14 cellular contexts compared by ENCODE assay signal in genomic region chr10:79140083-79140793, GRCh38.
DNase-seq lines count a peak whose midpoint lies in the region; ATAC-seq and TF ChIP-seq lines count a peak whose summit lies in the region.
"Had no signal": no experiment of that assay in that cellular context is flagged by ENCODE, and none has a peak within 500 bp of the region (broad histone marks: within the 10 kb centered on the region; RNA-seq: fewer than 3 reads in every experiment).

No MANE protein-coding gene starts in this region.

- no peak overlapping the region for H3K4me3 ChIP-seq in heart right ventricle
- no peak overlapping the region for H3K4me3 ChIP-seq in urinary bladder (ENCODE audit: low read depth, low read length)
- no peak overlapping the region for H3K4me3 ChIP-seq in mucosa of descending colon

- H3K4me3 Mint-ChIP-seq in chondrocyte (ENCODE audit: unreplicated experiment) (no peak overlapping the region), naive B cell (peak overlapping the region in 3 of 8 donors; percentile 6 to 76 (median 56))
- H3K4me3 Mint-ChIP-seq: activated CD4-positive, alpha-beta memory T cell treated with anti-CD3 and anti-CD28 coated beads for 36 hours; T-helper 17 cell had no signal

- H3K27ac Mint-ChIP-seq in chondrocyte (ENCODE audit: unreplicated experiment) (peak overlapping the region; percentile 98), naive B cell (peak overlapping the region in 2 of 6 donors; percentile 56 to 86)
- H3K27ac Mint-ChIP-seq: activated CD4-positive, alpha-beta memory T cell treated with anti-CD3 and anti-CD28 coated beads for 36 hours; T-helper 17 cell had no signal

- H3K36me3 Mint-ChIP-seq in chondrocyte (ENCODE audit: low read depth) (peaks cover 21% of the 10 kb centered on the region), naive B cell (peaks cover 0 to 8% of the 10 kb centered on the region in 2 donors)
- H3K36me3 Mint-ChIP-seq: activated CD4-positive, alpha-beta memory T cell treated with anti-CD3 and anti-CD28 coated beads for 36 hours had no signal

- intact Hi-C loops in heart right ventricle (cut with DNase I) (loop anchor here in 2 of 10 donors (5.0 kb wide), 2 partner anchors 58 to 68 kb away; no protein-coding TSS in a partner anchor), Right ventricle myocardium superior (cut with DNase I) (no loop called here), mucosa of descending colon (cut with DNase I, micrococcal nuclease) (no loop called here)

- H3K27ac ChIP-seq in heart right ventricle (peak overlapping the region; percentile 73 to 97 (median 92)), urinary bladder (ENCODE audit: low read depth) (peak overlapping the region; percentile 86)

- TF ChIP-seq CTCF in heart right ventricle (IDR thresholded peaks at IDR 0.05), result no peak
- no peak for TF ChIP-seq CTCF in chondrocyte (IDR thresholded peaks at IDR 0.05)
- no peak for TF ChIP-seq CTCF in mucosa of descending colon (IDR thresholded peaks at IDR 0.05)

- H3K4me1 Mint-ChIP-seq in chondrocyte (ENCODE audit: low read depth), result peaks cover 76% of the 10 kb centered on the region
- peaks cover 53 to 56% (median 54%) of the 10 kb centered on the region in 3 donors for H3K4me1 Mint-ChIP-seq in naive B cell

- WGBS in heart right ventricle, 2 donors, result 80 to 89% methylated on average over 7 of the region's 7 CpGs
- WGBS in urinary bladder, result 86% methylated on average over 7 of the region's 7 CpGs

- DNase-seq in heart right ventricle (no peak), Right ventricle myocardium superior (no peak), chondrocyte (ENCODE audit: low spot score) (no peak), naive B cell (no peak), NCI-H226 (no peak), mucosa of descending colon (no peak)
- no peak for DNase-seq in stimulated activated CD8-positive, alpha-beta memory T cell treated with anti-CD3 and anti-CD28 coated beads, Interleukin-4, amount 100 ng/mL, for 48 hours
- DNase-seq: activated CD4-positive, alpha-beta memory T cell treated with anti-CD3 and anti-CD28 coated beads for 36 hours; AML-193; hypothalamus; KG1; small intestine; T-helper 17 cell had no signal

- H3K27me3 Mint-ChIP-seq in chondrocyte (ENCODE audit: low read depth) (no peaks in the 10 kb centered on the region), naive B cell (peaks cover 14 to 44% (median 37%) of the 10 kb centered on the region in 3 donors)
- H3K27me3 Mint-ChIP-seq: activated CD4-positive, alpha-beta memory T cell treated with anti-CD3 and anti-CD28 coated beads for 36 hours; T-helper 17 cell had no signal

- H3K9me3 Mint-ChIP-seq in chondrocyte (ENCODE audit: low read depth) (no peaks in the 10 kb centered on the region), naive B cell (no peaks in the 10 kb centered on the region)
- H3K9me3 Mint-ChIP-seq: activated CD4-positive, alpha-beta memory T cell treated with anti-CD3 and anti-CD28 coated beads for 36 hours had no signal

- ATAC-seq in heart right ventricle, result no peak
- no peak for ATAC-seq in Right ventricle myocardium superior (ENCODE audit: poor library complexity)
- ATAC-seq in naive B cell (ENCODE audit: low read depth in 2 of 2), result peak; percentile 19 to 36
- ATAC-seq in mucosa of descending colon, result no peak
- ATAC-seq: T-helper 17 cell had no signal

- H3K9me3 ChIP-seq in heart right ventricle (no peaks in the 10 kb centered on the region), mucosa of descending colon (no peaks in the 10 kb centered on the region)

- H3K36me3 ChIP-seq in heart right ventricle (peaks cover 0 to 49% (median 19%) of the 10 kb centered on the region in 9 donors), urinary bladder (ENCODE audit: insufficient read depth) (no peaks in the 10 kb centered on the region), mucosa of descending colon (ENCODE audit: low read depth) (no peaks in the 10 kb centered on the region)

- H3K4me1 ChIP-seq in heart right ventricle, result peaks cover 82 to 100% (median 100%) of the 10 kb centered on the region in 9 donors
- peaks cover 2% of the 10 kb centered on the region for H3K4me1 ChIP-seq in urinary bladder (ENCODE audit: insufficient read depth)
- peaks cover 32% of the 10 kb centered on the region for H3K4me1 ChIP-seq in mucosa of descending colon (ENCODE audit: low read depth)

- no peaks in the 10 kb centered on the region for H3K27me3 ChIP-seq in heart right ventricle

Comparison
In these comparisons a context has a peak if more than half of its experiments do, and no peak if none do; other contexts are left out.
1. ATAC-seq: peak in naive B cell (2 of 2); none in heart right ventricle (0 of 8), Right ventricle myocardium superior (single experiment) and mucosa of descending colon (single experiment).